In genomic region chr2:172285010-172285621, GRCh38 we compare ENCODE assay signal across 9 cellular contexts.
DNase-seq lines count a peak whose midpoint lies in the region; ATAC-seq and TF ChIP-seq lines count a peak whose summit lies in the region.
"Had no signal": no experiment of that assay in that cellular context is flagged by ENCODE, and none has a peak within 500 bp of the region (broad histone marks: within the 10 kb centered on the region; RNA-seq: fewer than 3 reads in every experiment).

No MANE protein-coding gene starts in this region.

- no peak for TF ChIP-seq CTCF in SK-N-SH (IDR thresholded peaks at IDR 0.05)
- no peak for TF ChIP-seq CTCF in thoracic aorta (IDR thresholded peaks at IDR 0.05)

- H3K4me2 ChIP-seq in SK-N-SH: 0 out of 2 replicates have a peak overlapping the region, but pooled peaks have one; percentile 18

- no peak overlapping the region for H3K4me3 Mint-ChIP-seq in activated CD4-positive, alpha-beta memory T cell treated with anti-CD3 and anti-CD28 coated beads, Interleukin-2, amount 10 ng/mL, durations not matched to agents 7 days and 5 days

- ATAC-seq in right cardiac atrium: peak; percentile 66 to 70
- peak; percentile 45 for ATAC-seq in thoracic aorta (ENCODE audit: insufficient number of reproducible peaks, low FRiP score, low read depth)
- ATAC-seq in HG03139 (IDR thresholded peaks at IDR 0.05; ENCODE audit: unreplicated experiment): no peak

- no peaks in the 10 kb centered on the region for H3K9me3 ChIP-seq in SK-N-SH
- H3K9me3 ChIP-seq in right cardiac atrium (ENCODE audit: control insufficient read depth, low read length): no peaks in the 10 kb centered on the region
- H3K9me3 ChIP-seq in thoracic aorta: no peaks in the 10 kb centered on the region

- POLR2A ChIA-PET in SK-N-SH (lab: Yijun Ruan, JAX): no interaction called here
- POLR2A ChIA-PET in activated CD4-positive, alpha-beta memory T cell treated with anti-CD3 and anti-CD28 coated beads, Interleukin-2, amount 10 ng/mL, durations not matched to agents 7 days and 5 days (lab: Charles Lee): interaction anchor here (1.2 kb wide), 1 partner anchor 13 kb away, joined by 3 read pairs; no protein-coding TSS in a partner anchor

- no peaks in the 10 kb centered on the region for H3K79me2 ChIP-seq in SK-N-SH (ENCODE audit: insufficient read depth)

- peaks cover 7% of the 10 kb centered on the region for H3K4me1 Mint-ChIP-seq in activated CD4-positive, alpha-beta memory T cell treated with anti-CD3 and anti-CD28 coated beads, Interleukin-2, amount 10 ng/mL, durations not matched to agents 7 days and 5 days

- H3K27ac Mint-ChIP-seq in activated CD4-positive, alpha-beta memory T cell treated with anti-CD3 and anti-CD28 coated beads, Interleukin-2, amount 10 ng/mL, durations not matched to agents 7 days and 5 days: no peak overlapping the region

- H3K9me2 ChIP-seq in SK-N-SH: no peaks in the 10 kb centered on the region

- no peaks in the 10 kb centered on the region for H3K9me3 Mint-ChIP-seq in activated CD4-positive, alpha-beta memory T cell treated with anti-CD3 and anti-CD28 coated beads, Interleukin-2, amount 10 ng/mL, durations not matched to agents 7 days and 5 days

- 56% methylated on average over 4 of the region's 5 CpGs for WGBS in SK-N-SH (ENCODE audit: low lambda C conversion rate)
- whole genome bisulfite sequencing in right cardiac atrium: 27% methylated on average over 5 of the region's 5 CpGs

- no peak overlapping the region for H3K4me3 ChIP-seq in SK-N-SH (ENCODE audit: low read depth in 2 of 2, low read length in 1 of 2)
- no peak overlapping the region for H3K4me3 ChIP-seq in right cardiac atrium (ENCODE audit: low read length)
- no peak overlapping the region for H3K4me3 ChIP-seq in thoracic aorta

- H3K27ac ChIP-seq in SK-N-SH (ENCODE audit: low read depth in 2 of 2, low read length in 1 of 2): peak overlapping the region in 1 of 2 experiments; percentile 98; a peak in 2 of 4 replicates
- peak overlapping the region; percentile 54 for H3K27ac ChIP-seq in right cardiac atrium (ENCODE audit: low read length)
- H3K27ac ChIP-seq in thoracic aorta: no peak overlapping the region
- H3K27ac ChIP-seq: C4-2B had no signal

- H4K20me1 ChIP-seq in SK-N-SH (ENCODE audit: insufficient read depth): no peaks in the 10 kb centered on the region

- DNase-seq in NCI-H748 (lab: John Stamatoyannopoulos, UW; ENCODE audit: unreplicated experiment) (peak; percentile 62), NCI-H748 treated with DMSO at 0.1 percent for 48 hours (lab: John Stamatoyannopoulos, UW) (no peak), SK-N-SH (no peak), right cardiac atrium (peak in 1 of 3 donors; percentile 51), thoracic aorta (ENCODE audit: low spot score) (no peak), cerebellar nuclear complex (lab: John Stamatoyannopoulos, UW) (no peak)
- DNase-seq in activated CD4-positive, alpha-beta memory T cell treated with anti-CD3 and anti-CD28 coated beads, Interleukin-2, amount 10 ng/mL, durations not matched to agents 7 days and 5 days: no peak

- intact Hi-C loops in right cardiac atrium (cut with DNase I): no loop called here

- CTCF ChIA-PET in SK-N-SH (lab: Yijun Ruan, JAX): no interaction called here
- CTCF ChIA-PET in activated CD4-positive, alpha-beta memory T cell treated with anti-CD3 and anti-CD28 coated beads, Interleukin-2, amount 10 ng/mL, durations not matched to agents 7 days and 5 days (lab: Charles Lee): no interaction called here

- no peaks in the 10 kb centered on the region for H3K36me3 ChIP-seq in SK-N-SH (replicated peaks in 1 of 2; ENCODE audit: control insufficient read depth in 1 of 2, insufficient read depth in 2 of 2, low read length in 1 of 2)
- H3K36me3 ChIP-seq in thoracic aorta: no peaks in the 10 kb centered on the region

- TF ChIP-seq RAD21 in SK-N-SH (IDR thresholded peaks at IDR 0.05; ENCODE audit: low read length): no peak

- peak overlapping the region; percentile 16; the same call in 1 of the 2 replicates for H3K9ac ChIP-seq in SK-N-SH

- H3K4me1 ChIP-seq in SK-N-SH (ENCODE audit: control insufficient read depth in 1 of 2, insufficient read depth in 2 of 2, low read depth in 1 of 2, low read length in 1 of 2) (peaks cover 0 to 36% of the 10 kb centered on the region in 2 experiments), right cardiac atrium (ENCODE audit: control insufficient read depth, insufficient read depth, low read length) (peaks cover 7% of the 10 kb centered on the region), thoracic aorta (ENCODE audit: control insufficient read depth in 1 of 2, low read depth in 2 of 2) (peaks cover 9 to 14% of the 10 kb centered on the region in 2 donors)

- no peak for TF ChIP-seq EP300 in SK-N-SH (IDR thresholded peaks at IDR 0.05; ENCODE audit: borderline replicate concordance in 1 of 2, low read depth in 1 of 2, low read length in 1 of 2)

- H3K27me3 ChIP-seq in SK-N-SH (ENCODE audit: insufficient read depth): no peaks in the 10 kb centered on the region
- no peaks in the 10 kb centered on the region for H3K27me3 ChIP-seq in right cardiac atrium (ENCODE audit: control insufficient read depth, insufficient read depth)
- H3K27me3 ChIP-seq in thoracic aorta (replicated peaks; ENCODE audit: insufficient read depth): no peaks in the 10 kb centered on the region

- no peaks in the 10 kb centered on the region for H3K36me3 Mint-ChIP-seq in activated CD4-positive, alpha-beta memory T cell treated with anti-CD3 and anti-CD28 coated beads, Interleukin-2, amount 10 ng/mL, durations not matched to agents 7 days and 5 days (ENCODE audit: low read depth)

- H3K27me3 Mint-ChIP-seq in activated CD4-positive, alpha-beta memory T cell treated with anti-CD3 and anti-CD28 coated beads, Interleukin-2, amount 10 ng/mL, durations not matched to agents 7 days and 5 days: peaks cover 6% of the 10 kb centered on the region

- H3F3A ChIP-seq in SK-N-SH (replicated peaks; ENCODE audit: insufficient read depth): peaks cover 45% of the 10 kb centered on the region

- H2AFZ ChIP-seq in SK-N-SH (ENCODE audit: low read depth): peak overlapping the region; percentile 79

TF ChIP-seq in SK-N-SH, 30 proteins besides CTCF, POLR2A, EP300 and RAD21 (continues in another document):
- TF ChIP-seq TAF1 (IDR thresholded peaks at IDR 0.05; ENCODE audit: borderline replicate concordance, low read depth, low read length) (no peak), PBX3 (IDR thresholded peaks at IDR 0.05) (peak; percentile 37; the same call in 1 of the 2 replicates), RFX5 (IDR thresholded peaks at IDR 0.05; ENCODE audit: low read length) (no peak), EZH2phosphoT487 (IDR thresholded peaks at IDR 0.05; ENCODE audit: borderline replicate concordance, low read depth) (no peak), NFIC (IDR thresholded peaks at IDR 0.05; ENCODE audit: borderline replicate concordance) (no peak), YY1 (IDR thresholded peaks at IDR 0.05; ENCODE audit: low read depth) (peak; percentile 68; the same call in 1 of the 2 replicates), SIN3A (IDR thresholded peaks at IDR 0.05; ENCODE audit: borderline replicate concordance, low read depth, low read length) (no peak), GABPA (IDR thresholded peaks at IDR 0.05; ENCODE audit: low read depth) (no peak), MAX (IDR thresholded peaks at IDR 0.05; ENCODE audit: low read depth) (peak; percentile 60), RCOR1 (IDR thresholded peaks at IDR 0.05; ENCODE audit: low read length) (no peak), CHD2 (IDR thresholded peaks at IDR 0.05; ENCODE audit: low read length, partially characterized antibody) (no peak), GATA2 (CRISPR knock-in tag; IDR thresholded peaks at IDR 0.05) (no peak), REST (IDR thresholded peaks at IDR 0.05; ENCODE audit: low read depth, low read length) (no peak), MEF2A (IDR thresholded peaks at IDR 0.05; ENCODE audit: borderline replicate concordance, low read depth) (no peak), NRF1 (IDR thresholded peaks at IDR 0.05; ENCODE audit: low read depth, low read length) (no peak), JUND (IDR thresholded peaks at IDR 0.05) (no peak), TEAD4 (IDR thresholded peaks at IDR 0.05; ENCODE audit: borderline replicate concordance, insufficient read depth) (no peak)
